In the genomic region with DNA sequence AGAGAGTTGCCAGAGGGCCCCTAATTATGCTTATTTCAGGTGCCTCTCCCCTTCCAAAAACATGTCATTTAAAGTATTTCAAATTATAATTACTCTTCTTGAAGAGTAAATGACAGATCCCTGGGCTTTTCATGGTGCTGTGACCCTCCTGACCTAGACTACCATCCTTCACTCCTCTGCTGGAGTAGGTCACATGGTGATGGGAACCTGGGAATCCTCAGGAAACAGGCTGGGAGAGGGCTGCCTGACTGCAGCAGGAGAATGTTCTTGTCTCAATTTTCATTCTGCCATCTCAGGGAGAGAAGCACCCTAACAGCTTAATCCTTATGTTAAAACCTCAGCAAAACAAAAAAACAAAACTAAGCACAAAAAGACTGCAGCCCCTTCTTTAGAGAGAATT, we compare ENCODE assay signal across 24 cellular contexts.
"Had no signal": no experiment of that assay in that cellular context is flagged by ENCODE, and none has a peak within 500 bp of the region (broad histone marks: within the 10 kb centered on the region; RNA-seq: fewer than 3 reads in every experiment).

No MANE protein-coding gene starts in this region.

- H3K9me3 Mint-ChIP-seq: nephron had no signal

- H3K4me1 ChIP-seq: heart left ventricle, left ventricle myocardium inferior, lower lobe of right lung, stomach, upper lobe of left lung, uterus had no signal

- H3K4me3 ChIP-seq: dorsolateral prefrontal cortex, heart left ventricle, left ventricle myocardium inferior, lower lobe of right lung, stomach, upper lobe of left lung, uterus had no signal

- DNase-seq: cortex of kidney; dorsolateral prefrontal cortex; effector CD8-positive, alpha-beta T cell; heart left ventricle; hippocampal formation; immature natural killer cell; left ventricle myocardium inferior; lower lobe of right lung; midbrain; naive B cell; posterior cingulate gyrus; right cardiac atrium; small intestine; stimulated activated CD4-positive, alpha-beta T cell treated with anti-CD3 and anti-CD28 coated beads, Interleukin-12 subunit alpha, Interleukin-12 subunit beta, amount 100 ng/mL, for 4 hours; stimulated activated naive CD4-positive, alpha-beta T cell; stomach; substantia nigra; upper lobe of left lung; uterus had no signal

- H3K36me3 ChIP-seq: heart left ventricle, left ventricle myocardium inferior, lower lobe of right lung, neutrophil, stomach, upper lobe of left lung, uterus had no signal

- H3K27me3 ChIP-seq: dorsolateral prefrontal cortex, heart left ventricle, stomach, upper lobe of left lung, uterus had no signal

- FAIRE-seq: frontal cortex, keratinocyte, small intestine had no signal

- H3K27ac ChIP-seq: dorsolateral prefrontal cortex, heart left ventricle, left ventricle myocardium inferior, lower lobe of right lung, neutrophil, stomach, upper lobe of left lung, uterus had no signal

- H3K9me3 ChIP-seq: heart left ventricle, left ventricle myocardium inferior, lower lobe of right lung, neutrophil, stomach, upper lobe of left lung, uterus had no signal

- H3K36me3 Mint-ChIP-seq: immature natural killer cell, memory B cell, naive B cell had no signal

- H3K4me1 Mint-ChIP-seq: naive B cell had no signal

- ATAC-seq: heart left ventricle, lower lobe of right lung, right cardiac atrium had no signal

- H3K4me3 Mint-ChIP-seq: immature natural killer cell, memory B cell, naive B cell, nephron had no signal

- H3K27ac Mint-ChIP-seq: immature natural killer cell, memory B cell had no signal
